Comparison of ENCODE assay signal across 9 cellular contexts in genomic region chr5:59126665-59127354, GRCh38.
DNase-seq lines count a peak whose midpoint lies in the region; ATAC-seq and TF ChIP-seq lines count a peak whose summit lies in the region.
"Had no signal": no experiment of that assay in that cellular context is flagged by ENCODE, and none has a peak within 500 bp of the region (broad histone marks: within the 10 kb centered on the region; RNA-seq: fewer than 3 reads in every experiment).

No MANE protein-coding gene starts in this region.

- 27 to 40% methylated on average over 11 of the region's 11 CpGs for WGBS in heart right ventricle, 2 donors
- 35% methylated on average over 11 of the region's 11 CpGs for WGBS in smooth muscle cell (ENCODE audit: low lambda C conversion rate)

- H3K9me3 Mint-ChIP-seq in stimulated activated memory B cell treated with anti-CD40 and anti-IgM and Interleukin-4, amounts not matched to agents 10 μg/mL and 1 μg/mL and 100 μg/mL, for 72 hours, result no peaks in the 10 kb centered on the region

- peak overlapping the region; percentile 81 for H3K4me2 ChIP-seq in smooth muscle cell

- no peaks in the 10 kb centered on the region for H3K36me3 ChIP-seq in heart right ventricle
- no peaks in the 10 kb centered on the region for H3K36me3 ChIP-seq in smooth muscle cell (ENCODE audit: low read depth)

- peaks cover 16% of the 10 kb centered on the region for H3F3A ChIP-seq in smooth muscle cell (ENCODE audit: low read depth)

- TF ChIP-seq CTCF in heart right ventricle (IDR thresholded peaks at IDR 0.05) (no peak), smooth muscle cell (IDR thresholded peaks at IDR 0.05; ENCODE audit: borderline replicate concordance, insufficient read depth, poor library complexity, severe bottlenecking) (no peak)

- H3K4me3 ChIP-seq in heart right ventricle (peak overlapping the region in 9 of 10 donors; percentile 9 to 51 (median 42)), smooth muscle cell (peak overlapping the region; percentile 55)

- no peaks in the 10 kb centered on the region for H3K27me3 Mint-ChIP-seq in stimulated activated memory B cell treated with anti-CD40 and anti-IgM and Interleukin-4, amounts not matched to agents 10 μg/mL and 1 μg/mL and 100 μg/mL, for 72 hours
- H3K27me3 Mint-ChIP-seq: activated naive CD8-positive, alpha-beta T cell treated with anti-CD3 and anti-CD28 coated beads for 36 hours had no signal

- H3K4me1 Mint-ChIP-seq in stimulated activated memory B cell treated with anti-CD40 and anti-IgM and Interleukin-4, amounts not matched to agents 10 μg/mL and 1 μg/mL and 100 μg/mL, for 72 hours, result no peaks in the 10 kb centered on the region

- ATAC-seq in GM18907 (IDR thresholded peaks at IDR 0.05; ENCODE audit: unreplicated experiment) (peak; percentile 2), heart right ventricle (peak in 5 of 8 donors; percentile 2 to 13 (median 4)), GM19463 (IDR thresholded peaks at IDR 0.05; ENCODE audit: unreplicated experiment) (no peak)
- no peak for ATAC-seq in stimulated activated memory B cell treated with anti-CD40 and anti-IgM and Interleukin-4, amounts not matched to agents 10 μg/mL and 1 μg/mL and 100 μg/mL, for 72 hours

- H3K9ac ChIP-seq in smooth muscle cell (ENCODE audit: low read depth), result peak overlapping the region; percentile 87

- H4K20me1 ChIP-seq in smooth muscle cell (ENCODE audit: low read depth), result no peaks in the 10 kb centered on the region

- H3K9me3 ChIP-seq in heart right ventricle, result no peaks in the 10 kb centered on the region
- H3K9me3 ChIP-seq in smooth muscle cell (replicated peaks; ENCODE audit: low read depth), result no peaks in the 10 kb centered on the region

- H3K4me1 ChIP-seq in heart right ventricle (peaks cover 0 to 55% (median 36%) of the 10 kb centered on the region in 9 donors), smooth muscle cell (ENCODE audit: low read depth) (peaks cover 41% of the 10 kb centered on the region)

- no peaks in the 10 kb centered on the region for H3K36me3 Mint-ChIP-seq in stimulated activated memory B cell treated with anti-CD40 and anti-IgM and Interleukin-4, amounts not matched to agents 10 μg/mL and 1 μg/mL and 100 μg/mL, for 72 hours
- H3K36me3 Mint-ChIP-seq: activated naive CD8-positive, alpha-beta T cell treated with anti-CD3 and anti-CD28 coated beads for 36 hours had no signal

- DNase-seq in SW480 (ENCODE audit: low spot score), result peak; percentile 95
- no peak for DNase-seq in heart right ventricle
- no peak for DNase-seq in smooth muscle cell (lab: John Stamatoyannopoulos, UW; ENCODE audit: unreplicated experiment)
- no peak for DNase-seq in NCI-H146 (lab: John Stamatoyannopoulos, UW)
- DNase-seq in KG1 (lab: John Stamatoyannopoulos, UW), result no peak

- no peak overlapping the region for H3K4me3 Mint-ChIP-seq in stimulated activated memory B cell treated with anti-CD40 and anti-IgM and Interleukin-4, amounts not matched to agents 10 μg/mL and 1 μg/mL and 100 μg/mL, for 72 hours
- H3K4me3 Mint-ChIP-seq: activated naive CD8-positive, alpha-beta T cell treated with anti-CD3 and anti-CD28 coated beads for 36 hours had no signal

- H2AFZ ChIP-seq in smooth muscle cell (ENCODE audit: low read depth), result peak overlapping the region; percentile 8

- H3K27ac Mint-ChIP-seq in stimulated activated memory B cell treated with anti-CD40 and anti-IgM and Interleukin-4, amounts not matched to agents 10 μg/mL and 1 μg/mL and 100 μg/mL, for 72 hours, result no peak overlapping the region
- H3K27ac Mint-ChIP-seq: activated naive CD8-positive, alpha-beta T cell treated with anti-CD3 and anti-CD28 coated beads for 36 hours had no signal

- intact Hi-C loops in heart right ventricle (cut with DNase I), result loop anchor here in 6 of 10 donors (1.0 to 10.0 kb wide), 5 partner anchors 45 to 90 kb away; no protein-coding TSS in a partner anchor

- H3K79me2 ChIP-seq in smooth muscle cell (ENCODE audit: low read depth), result no peaks in the 10 kb centered on the region

- H3K27me3 ChIP-seq in heart right ventricle (no peaks in the 10 kb centered on the region), smooth muscle cell (ENCODE audit: low read depth) (no peaks in the 10 kb centered on the region)

- H3K27ac ChIP-seq in heart right ventricle (peak overlapping the region; percentile 36 to 89 (median 84)), smooth muscle cell (ENCODE audit: low read depth) (peak overlapping the region; percentile 97)

Comparison
In these comparisons a context has a peak if more than half of its experiments do, and no peak if none do; other contexts are left out.
1. ATAC-seq: peak in GM18907 (single experiment) and heart right ventricle (5 of 8); none in stimulated activated memory B cell treated with anti-CD40 and anti-IgM and Interleukin-4, amounts not matched to agents 10 μg/mL and 1 μg/mL and 100 μg/mL, for 72 hours (single experiment) and GM19463 (single experiment).